In the genomic region with DNA sequence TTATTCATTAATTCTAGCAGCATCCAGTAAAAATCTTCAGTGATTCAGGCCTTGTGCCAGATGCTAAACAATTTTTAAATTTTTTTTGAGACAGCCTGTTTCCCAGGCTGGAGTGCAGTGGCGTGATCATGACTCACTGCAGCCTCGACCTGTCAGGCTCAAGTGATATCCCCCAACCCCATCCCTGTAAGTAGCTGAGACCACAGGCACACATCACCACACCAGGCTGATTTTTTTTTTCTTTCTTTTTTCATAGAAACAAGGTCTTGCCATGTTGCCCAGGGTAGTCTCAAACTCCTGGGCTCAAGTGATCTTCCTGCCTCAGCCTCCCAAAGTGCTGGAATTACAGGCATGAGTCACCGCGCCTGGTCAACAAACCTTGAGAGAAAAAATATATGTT, we compare ENCODE assay signal across 26 cellular contexts.
DNase-seq lines count a peak whose midpoint lies in the region; ATAC-seq and TF ChIP-seq lines count a peak whose summit lies in the region.
"Had no signal": no experiment of that assay in that cellular context is flagged by ENCODE, and none has a peak within 500 bp of the region (broad histone marks: within the 10 kb centered on the region; RNA-seq: fewer than 3 reads in every experiment).

No MANE protein-coding gene starts in this region.

- no peak for ATAC-seq in GM19455 (IDR thresholded peaks at IDR 0.05; ENCODE audit: unreplicated experiment)
- ATAC-seq: activated CD8-positive, alpha-beta T cell treated with anti-CD3 and anti-CD28 coated beads for 36 hours; left ventricle myocardium superior; naive thymus-derived CD8-positive, alpha-beta T cell had no signal

- no peak overlapping the region for H3K4me3 ChIP-seq in fibroblast of pulmonary artery (replicated peaks; ENCODE audit: low read depth, low read length)
- H3K4me3 ChIP-seq: esophagus squamous epithelium, SJSA1 had no signal

- in situ Hi-C loops in ACHN (cut with HindIII; ENCODE audit: low pct_ligation_motif_present, low pct_unique_long_range_greater_than_20kb, low sequenced_read_pairs) = no loop called here

- DNase-seq in NK-92 treated with Interleukin-12 subunit alpha and Interleukin-12 subunit beta, amount 100 ng/mL, for 24 hours (lab: John Stamatoyannopoulos, UW) = peak; percentile 23
- no peak for DNase-seq in NK-92 (lab: John Stamatoyannopoulos, UW; ENCODE audit: unreplicated experiment)
- peak; percentile 18 for DNase-seq in RPMI8226
- peak; percentile 0 for DNase-seq in fibroblast of pulmonary artery (ENCODE audit: low read depth)
- no peak for DNase-seq in kidney glomerular epithelial cell (lab: John Stamatoyannopoulos, UW)
- DNase-seq in activated T-cell treated with anti-CD3 and anti-CD28 coated beads, Interleukin-2, amount 50 U/mL, for 1 hour = no peak
- no peak for DNase-seq in ACHN
- DNase-seq: activated CD4-positive, CD25-positive, alpha-beta regulatory T cell treated with anti-CD3 and anti-CD28 coated beads, Interleukin-2, amount 50 U/mL, for 72 hours; activated CD8-positive, alpha-beta T cell treated with anti-CD3 and anti-CD28 coated beads for 36 hours; AML-193; aorta; CD8-positive, alpha-beta memory T cell; dermis blood vessel endothelial cell; esophagus squamous epithelium; H9; KBM-7; left ventricle myocardium superior; midbrain; naive thymus-derived CD8-positive, alpha-beta T cell; NCI-H1048; NCI-H1694 treated with DMSO at 0.1 percent for 48 hours; NCI-H526 treated with DMSO at 0.1 percent for 48 hours; occipital lobe; stimulated activated naive CD4-positive, alpha-beta T cell treated with Interleukin-2 at 50 U/mL for 16 hours had no signal

- no peak for TF ChIP-seq CTCF in fibroblast of pulmonary artery (IDR thresholded peaks at IDR 0.05; ENCODE audit: low read length, missing control alignments)

Comparison
In these comparisons a context has a peak if more than half of its experiments do, and no peak if none do; other contexts are left out.
1. DNase-seq: peak in NK-92 treated with Interleukin-12 subunit alpha and Interleukin-12 subunit beta, amount 100 ng/mL, for 24 hours (single experiment), RPMI8226 (single experiment) and fibroblast of pulmonary artery (single experiment); none in NK-92 (single experiment), kidney glomerular epithelial cell (single experiment), activated T-cell treated with anti-CD3 and anti-CD28 coated beads, Interleukin-2, amount 50 U/mL, for 1 hour (single experiment) and ACHN (single experiment).